Comparison of ENCODE assay signal across 28 cellular contexts in the genomic region with DNA sequence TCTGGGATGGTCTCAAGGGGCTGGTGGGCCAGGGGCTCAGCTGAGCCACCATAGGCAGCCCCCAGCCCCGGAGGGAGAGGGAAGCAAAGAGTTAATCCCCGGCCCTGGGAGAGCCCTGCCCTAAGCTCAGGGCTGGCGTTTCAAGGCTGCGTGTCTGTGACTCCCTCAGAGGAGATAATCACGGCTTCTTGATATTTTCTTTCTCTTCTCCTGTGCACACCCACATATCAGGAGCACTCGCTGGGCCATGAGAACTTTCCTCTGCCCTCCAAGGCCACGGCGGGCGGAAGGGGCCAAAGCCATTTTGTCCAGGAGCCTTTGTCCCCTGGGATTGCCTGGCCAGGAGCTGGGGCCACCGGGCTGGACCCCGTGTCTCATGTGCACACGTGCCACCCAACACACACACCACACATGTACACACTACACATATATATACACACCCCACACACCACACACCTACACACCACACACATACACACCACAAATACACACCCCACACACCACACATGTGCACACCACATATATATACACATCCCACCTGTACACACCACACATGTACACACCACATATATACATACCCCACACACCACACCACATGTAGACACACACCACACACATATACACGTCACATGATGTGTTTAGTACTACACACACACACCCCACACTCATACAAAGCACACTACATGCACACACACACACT. TPM values are rescaled to one million over a fixed set of nuclear protein-coding genes. Genes with fewer than 3 reads are reported as not detected.
DNase-seq lines count a peak whose midpoint lies in the region; ATAC-seq, FAIRE-seq and TF ChIP-seq lines count a peak whose summit lies in the region.
"Had no signal": no experiment of that assay in that cellular context is flagged by ENCODE, and none has a peak within 500 bp of the region (broad histone marks: within the 10 kb centered on the region; RNA-seq: fewer than 3 reads in every experiment).

No MANE protein-coding gene starts in this region.

- no peaks in the 10 kb centered on the region for H3K36me3 ChIP-seq in HEK293 (ENCODE audit: control insufficient read depth in 2 of 2, insufficient read depth in 1 of 2, low read length in 2 of 2)
- H3K36me3 ChIP-seq in H1 (ENCODE audit: control insufficient read depth in 2 of 4, insufficient read depth in 4 of 4, low read length in 3 of 4), result no peaks in the 10 kb centered on the region
- no peaks in the 10 kb centered on the region for H3K36me3 ChIP-seq in neuronal stem cell (replicated peaks in 1 of 2; ENCODE audit: control insufficient read depth in 2 of 2, insufficient read depth in 2 of 2, low read length in 2 of 2)

- H4K20me1 ChIP-seq in H1 (replicated peaks in 1 of 2; ENCODE audit: control insufficient read depth in 1 of 2, insufficient read depth in 2 of 2, low read length in 2 of 2), result peaks cover 0 to 4% of the 10 kb centered on the region in 2 experiments

- H3K4me3 ChIP-seq in HEK293 (ENCODE audit: low read depth, low read length), result no peak overlapping the region
- H3K4me3 ChIP-seq in H1 (ENCODE audit: extremely low read depth in 1 of 4, insufficient read depth in 2 of 4, low read depth in 3 of 4, low read length in 4 of 4), result no peak overlapping the region
- H3K4me3 ChIP-seq in neuronal stem cell (ENCODE audit: low read length in 2 of 2), result no peak overlapping the region

- H3K36me3 Mint-ChIP-seq in activated CD8-positive, alpha-beta T cell treated with anti-CD3 and anti-CD28 coated beads, Interleukin-2, amount 10 ng/mL, durations not matched to agents 7 days and 5 days (ENCODE audit: low read depth), result no peaks in the 10 kb centered on the region
- H3K36me3 Mint-ChIP-seq in activated CD8-positive, alpha-beta T cell treated with anti-CD3 and anti-CD28 coated beads for 36 hours (ENCODE audit: low read depth), result no peaks in the 10 kb centered on the region
- H3K36me3 Mint-ChIP-seq: CD8-positive, alpha-beta T cell had no signal

- H2BK20ac ChIP-seq in H1 (ENCODE audit: low read length), result no peak overlapping the region

- H3K27ac Mint-ChIP-seq in activated CD8-positive, alpha-beta T cell treated with anti-CD3 and anti-CD28 coated beads, Interleukin-2, amount 10 ng/mL, durations not matched to agents 7 days and 5 days, result peak overlapping the region; percentile 26
- no peak overlapping the region for H3K27ac Mint-ChIP-seq in activated CD8-positive, alpha-beta T cell treated with anti-CD3 and anti-CD28 coated beads for 36 hours
- H3K27ac Mint-ChIP-seq: CD8-positive, alpha-beta T cell had no signal

- no peak overlapping the region for H2AFZ ChIP-seq in H1 (ENCODE audit: low read length)
- peak overlapping the region; percentile 24 for H2AFZ ChIP-seq in neuronal stem cell (ENCODE audit: low read length)

- no peak overlapping the region for H2BK120ac ChIP-seq in H1 (replicated peaks; ENCODE audit: low read depth, low read length)
- H2BK120ac ChIP-seq in neuronal stem cell (ENCODE audit: low read depth, low read length), result peak overlapping the region; percentile 93

- H3K4ac ChIP-seq in H1 (replicated peaks; ENCODE audit: insufficient read length, low read depth, low read length), result peak overlapping the region; percentile 78
- no peak overlapping the region for H3K4ac ChIP-seq in neuronal stem cell (ENCODE audit: low read length)

- H3K79me2 ChIP-seq in H1 (ENCODE audit: control insufficient read depth in 1 of 2, insufficient read depth in 2 of 2, low read length in 2 of 2), result no peaks in the 10 kb centered on the region

- H4K91ac ChIP-seq in H1 (replicated peaks; ENCODE audit: insufficient read length, low read length), result no peak overlapping the region
- H4K91ac ChIP-seq in neuronal stem cell (ENCODE audit: low read depth, low read length, poor library complexity), result no peak overlapping the region

- no peak overlapping the region for H3K18ac ChIP-seq in H1 (ENCODE audit: extremely low read depth, low read length)
- H3K18ac ChIP-seq in neuronal stem cell (ENCODE audit: low read length), result peak overlapping the region; percentile 59

- H3K9ac ChIP-seq in H1 (replicated peaks in 1 of 4; ENCODE audit: extremely low read depth in 1 of 4, low read depth in 3 of 4, low read length in 3 of 4) (no peak overlapping the region), neuronal stem cell (ENCODE audit: low read depth, low read length, poor library complexity) (peak overlapping the region; percentile 44)

- POLR2A ChIA-PET in activated CD8-positive, alpha-beta T cell treated with anti-CD3 and anti-CD28 coated beads, Interleukin-2, amount 10 ng/mL, durations not matched to agents 7 days and 5 days (lab: Charles Lee), result no interaction called here
- POLR2A ChIA-PET in activated CD8-positive, alpha-beta T cell treated with anti-CD3 and anti-CD28 coated beads for 36 hours (lab: Charles Lee), result no interaction called here
- POLR2A ChIA-PET in HEK293 (lab: Yijun Ruan, JAX), result no interaction called here
- POLR2A ChIA-PET in H1 (lab: Charles Lee; ENCODE audit: partially characterized antibody), result interaction anchor here (1.2 to 1.5 kb wide), 2 partner anchors 9 to 24 kb away, joined by 3 to 4 read pairs; no protein-coding TSS in a partner anchor

- intact Hi-C loops in activated CD8-positive, alpha-beta T cell treated with anti-CD3 and anti-CD28 coated beads for 36 hours (cut with micrococcal nuclease), result no loop called here

- peaks cover 8% of the 10 kb centered on the region for H3K27me3 Mint-ChIP-seq in activated CD8-positive, alpha-beta T cell treated with anti-CD3 and anti-CD28 coated beads, Interleukin-2, amount 10 ng/mL, durations not matched to agents 7 days and 5 days (ENCODE audit: low read depth)
- H3K27me3 Mint-ChIP-seq in activated CD8-positive, alpha-beta T cell treated with anti-CD3 and anti-CD28 coated beads for 36 hours, result peaks cover 2% of the 10 kb centered on the region

- H3K79me1 ChIP-seq in H1 (ENCODE audit: low read depth, low read length) (no peaks in the 10 kb centered on the region), neuronal stem cell (ENCODE audit: low read depth, low read length) (peaks cover 1% of the 10 kb centered on the region)

- no peak for ATAC-seq in activated CD8-positive, alpha-beta T cell treated with anti-CD3 and anti-CD28 coated beads, Interleukin-2, amount 10 ng/mL, durations not matched to agents 7 days and 5 days
- no peak for ATAC-seq in activated CD8-positive, alpha-beta T cell treated with anti-CD3 and anti-CD28 coated beads for 36 hours
- no peak for ATAC-seq in GM19455 (IDR thresholded peaks at IDR 0.05; ENCODE audit: unreplicated experiment)
- ATAC-seq: CD8-positive, alpha-beta T cell; Right ventricle myocardium inferior had no signal

- H3K56ac ChIP-seq in H1 (replicated peaks; ENCODE audit: insufficient read length, low read depth, low read length), result no peak overlapping the region

- H3K27ac ChIP-seq in HEK293 (ENCODE audit: extremely low read depth, low read depth, low read length), result no peak overlapping the region
- no peak overlapping the region for H3K27ac ChIP-seq in H1 (ENCODE audit: low read depth, low read length)
- no peak overlapping the region for H3K27ac ChIP-seq in neuronal stem cell (replicated peaks; ENCODE audit: low read length)
- H3K27ac ChIP-seq: 22Rv1, HL-60 had no signal

- H2AK5ac ChIP-seq in H1 (ENCODE audit: low read depth, low read length) (no peak overlapping the region), neuronal stem cell (ENCODE audit: low read depth, low read length) (peak overlapping the region; percentile 86)

- no peak for TF ChIP-seq POLR2A in H1 (IDR thresholded peaks at IDR 0.05; ENCODE audit: control extremely low read depth in 1 of 2, low read depth in 2 of 2, low read length in 2 of 2)

- H3K4me1 ChIP-seq in HEK293 (ENCODE audit: control insufficient read depth, insufficient read depth, low read length), result no peaks in the 10 kb centered on the region; the same call in 1 of the 2 replicates
- peaks cover 0 to 13% (median 6%) of the 10 kb centered on the region in 4 experiments; a peak in 5 of 7 replicates for H3K4me1 ChIP-seq in H1 (replicated peaks in 1 of 4; ENCODE audit: control insufficient read depth in 3 of 4, insufficient read depth in 4 of 4, low read length in 3 of 4)
- peaks cover 13 to 24% of the 10 kb centered on the region in 2 donors for H3K4me1 ChIP-seq in neuronal stem cell (ENCODE audit: control insufficient read depth in 2 of 2, insufficient read depth in 1 of 2, low read depth in 1 of 2, low read length in 2 of 2)

- TF ChIP-seq CTCF in activated CD8-positive, alpha-beta T cell treated with anti-CD3 and anti-CD28 coated beads for 36 hours (IDR thresholded peaks at IDR 0.05), result no peak
- TF ChIP-seq CTCF in HEK293 (tag by site-specific recombination; IDR thresholded peaks at IDR 0.05), result no peak
- TF ChIP-seq CTCF in H1 (IDR thresholded peaks at IDR 0.05; ENCODE audit: control extremely low read depth in 1 of 3, insufficient read depth in 1 of 3, low read depth in 1 of 3, low read length in 3 of 3), result no peak

- H3K4me3 Mint-ChIP-seq in activated CD8-positive, alpha-beta T cell treated with anti-CD3 and anti-CD28 coated beads, Interleukin-2, amount 10 ng/mL, durations not matched to agents 7 days and 5 days, result no peak overlapping the region
- H3K4me3 Mint-ChIP-seq in activated CD8-positive, alpha-beta T cell treated with anti-CD3 and anti-CD28 coated beads for 36 hours, result no peak overlapping the region
- H3K4me3 Mint-ChIP-seq: CD8-positive, alpha-beta T cell had no signal

- CTCF ChIA-PET in activated CD8-positive, alpha-beta T cell treated with anti-CD3 and anti-CD28 coated beads, Interleukin-2, amount 10 ng/mL, durations not matched to agents 7 days and 5 days (lab: Charles Lee), result no interaction called here
- CTCF ChIA-PET in activated CD8-positive, alpha-beta T cell treated with anti-CD3 and anti-CD28 coated beads for 36 hours (lab: Charles Lee), result no interaction called here
- CTCF ChIA-PET in HEK293 (lab: Yijun Ruan, JAX) (no interaction called here), H1 (lab: Charles Lee; ENCODE audit: partially characterized antibody) (interaction anchor here (0.9 to 1.3 kb wide), 3 partner anchors 15 to 59 kb away, joined by 3 to 4 read pairs (median 4); no protein-coding TSS in a partner anchor)

- H3K23me2 ChIP-seq in H1 (ENCODE audit: low read depth, low read length), result 0 out of 2 replicates have a peak, but pooled peaks cover 1% of the 10 kb centered on the region

- H3K27me3 ChIP-seq in H1 (replicated peaks in 1 of 4; ENCODE audit: control insufficient read depth in 3 of 4, extremely low read depth in 1 of 4, insufficient read depth in 3 of 4, low read length in 3 of 4) (no peaks in the 10 kb centered on the region; a peak in 1 of 7 replicates), neuronal stem cell (ENCODE audit: control insufficient read depth in 3 of 3, insufficient read depth in 3 of 3, low read depth in 1 of 3, low read length in 3 of 3) (peaks cover 0 to 38% (median 0%) of the 10 kb centered on the region in 3 experiments)

- H2BK12ac ChIP-seq in H1 (ENCODE audit: low read depth, low read length), result 0 out of 2 replicates have a peak overlapping the region, but pooled peaks have one; percentile 35
- no peak overlapping the region for H2BK12ac ChIP-seq in neuronal stem cell (ENCODE audit: low read length)

- H3K9me3 Mint-ChIP-seq in activated CD8-positive, alpha-beta T cell treated with anti-CD3 and anti-CD28 coated beads, Interleukin-2, amount 10 ng/mL, durations not matched to agents 7 days and 5 days (ENCODE audit: insufficient read depth), result no peaks in the 10 kb centered on the region
- H3K9me3 Mint-ChIP-seq in activated CD8-positive, alpha-beta T cell treated with anti-CD3 and anti-CD28 coated beads for 36 hours, result no peaks in the 10 kb centered on the region
- H3K9me3 Mint-ChIP-seq: CD8-positive, alpha-beta T cell had no signal

- no peak overlapping the region; the same call in 1 of the 2 replicates for H4K8ac ChIP-seq in H1 (ENCODE audit: extremely low read depth, insufficient read depth, low read length)
- peak overlapping the region; percentile 23 for H4K8ac ChIP-seq in neuronal stem cell (ENCODE audit: low read depth, low read length)

- H2BK5ac ChIP-seq in H1 (ENCODE audit: low read depth, low read length) (no peak overlapping the region), neuronal stem cell (ENCODE audit: low read length) (peak overlapping the region; percentile 66)

- TF ChIP-seq EP300 in H1 (IDR thresholded peaks at IDR 0.05; ENCODE audit: borderline replicate concordance in 1 of 2, low read depth in 2 of 2, low read length in 2 of 2), result no peak

- no peak for DNase-seq in activated CD8-positive, alpha-beta T cell treated with anti-CD3 and anti-CD28 coated beads, Interleukin-2, amount 10 ng/mL, durations not matched to agents 7 days and 5 days
- DNase-seq in activated CD8-positive, alpha-beta T cell treated with anti-CD3 and anti-CD28 coated beads for 36 hours, result no peak
- DNase-seq in H1 (ENCODE audit: low read depth in 1 of 2, low spot score in 2 of 2) (no peak), neuronal stem cell (ENCODE audit: low spot score) (no peak), NCI-H2107 treated with DMSO at 0.1 percent for 48 hours (lab: John Stamatoyannopoulos, UW; ENCODE audit: unreplicated experiment) (no peak), OCI-M2 (lab: John Stamatoyannopoulos, UW; ENCODE audit: unreplicated experiment) (no peak)
- DNase-seq: AML-193; Calu3; CD8-positive, alpha-beta T cell; DMS53; MM.1S; NCI-H1092; NCI-H1436 treated with DMSO at 0.1 percent for 48 hours; NCI-H2029 treated with DMSO at 0.1 percent for 48 hours; NK-92 treated with Interleukin-12 subunit alpha and Interleukin-12 subunit beta, amount 100 ng/mL, for 24 hours had no signal

- H2BK15ac ChIP-seq in H1 (ENCODE audit: low read length) (no peak overlapping the region), neuronal stem cell (ENCODE audit: low read length) (peak overlapping the region; percentile 85)

- H3K23ac ChIP-seq in H1 (ENCODE audit: insufficient read length), result no peak overlapping the region
- no peak overlapping the region for H3K23ac ChIP-seq in neuronal stem cell (ENCODE audit: low read depth, low read length, poor library complexity)

- no peak overlapping the region for H3K14ac ChIP-seq in H1 (ENCODE audit: insufficient read length)
- peak overlapping the region; percentile 71 for H3K14ac ChIP-seq in neuronal stem cell (ENCODE audit: low read length)

- no peaks in the 10 kb centered on the region for H3K9me3 ChIP-seq in HEK293 (ENCODE audit: control insufficient read depth, insufficient read depth, low read depth, low read length)
- no peaks in the 10 kb centered on the region for H3K9me3 ChIP-seq in H1 (ENCODE audit: insufficient read depth in 2 of 2, low read depth in 1 of 2, low read length in 1 of 2)
- H3K9me3 ChIP-seq in neuronal stem cell (replicated peaks in 1 of 2; ENCODE audit: control insufficient read depth in 2 of 2, insufficient read depth in 1 of 2, low read depth in 1 of 2, low read length in 2 of 2), result no peaks in the 10 kb centered on the region

- H3K4me1 Mint-ChIP-seq in activated CD8-positive, alpha-beta T cell treated with anti-CD3 and anti-CD28 coated beads, Interleukin-2, amount 10 ng/mL, durations not matched to agents 7 days and 5 days (ENCODE audit: low read depth), result peaks cover 31% of the 10 kb centered on the region
- H3K4me1 Mint-ChIP-seq in activated CD8-positive, alpha-beta T cell treated with anti-CD3 and anti-CD28 coated beads for 36 hours (ENCODE audit: low read depth), result peaks cover 25% of the 10 kb centered on the region

- H3K4me2 ChIP-seq in H1 (ENCODE audit: insufficient read depth in 1 of 2, low read depth in 2 of 2, low read length in 2 of 2) (no peak overlapping the region), neuronal stem cell (ENCODE audit: insufficient read depth, low read length, poor library complexity, severe bottlenecking) (no peak overlapping the region)

- no peak overlapping the region for H4K5ac ChIP-seq in H1 (ENCODE audit: insufficient read length, low read depth, low read length)

- no peak for FAIRE-seq in H1 (lab: Jason Lieb, UNC)
- FAIRE-seq: GM12891, GM19239, RCC 7860 had no signal

- 91% methylated on average over 12 of the region's 13 CpGs; no CpG with 5 or more reads in 1 of the 2 experiments for WGBS in H1 (ENCODE audit: extremely low coverage in 1 of 2, insufficient coverage in 1 of 2, insufficient read length in 1 of 2, insufficient replicate concordance in 2 of 2, low coverage in 1 of 2, low lambda C conversion rate in 2 of 2, missing lambda C conversion rate in 1 of 2), 2 experiments
- WGBS in neuronal stem cell (ENCODE audit: extremely low coverage in 2 of 2, insufficient read length in 2 of 2, insufficient replicate concordance in 1 of 2), 2 donors, result no CpG with 5 or more reads among the region's 13 CpGs

- no peak for TF ChIP-seq RAD21 in H1 (IDR thresholded peaks at IDR 0.05 in 1 of 2, conservative IDR thresholded peaks at IDR 0.05 in 1 of 2; ENCODE audit: low read depth in 2 of 2, low read length in 2 of 2)

RNA-seq across cellular contexts. Expression of a gene that starts 16.9 kb away (rescaled TPM):
- total RNA-seq in activated CD8-positive, alpha-beta T cell treated with anti-CD3 and anti-CD28 coated beads, Interleukin-2, amount 10 ng/mL, durations not matched to agents 7 days and 5 days, result not detected
- total RNA-seq in activated CD8-positive, alpha-beta T cell treated with anti-CD3 and anti-CD28 coated beads for 36 hours, result under 1 TPM in 1 of 2 experiments, not detected in 1; 0.09 TPM
- total RNA-seq in H1 (2021; fragmentation: NEBNext Ultra II Directional; extraction: Animal tissue kit (Norgen Biotek cat#: 25700)), result 4.7 and 5.6 TPM in 2 replicates
- 5.6 and 7.8 TPM in 2 replicates for polyA plus RNA-seq in H1 (2011; rRNA removed)
- 4.6 TPM for polyA plus RNA-seq in H1 (2011; cell fraction: cytosol; rRNA removed)
- polyA plus RNA-seq in H1 (2011; cell fraction: nucleus; rRNA removed), result 17.4 TPM
- polyA plus RNA-seq in H1 (2012, experiment 1 of 2), result 3.4 to 5.9 TPM (median 5.1 TPM) in 4 replicates
- 3.8 TPM for polyA plus RNA-seq in H1 (2012, experiment 2 of 2)
- polyA plus RNA-seq in H1 (2013, experiment 1 of 2), result 3.8 TPM
- polyA plus RNA-seq in H1 (2013, experiment 2 of 2), result 3.5 TPM
- 1.6 and 1.7 TPM in 2 replicates for polyA minus RNA-seq in H1 (2011; rRNA and poly(A)+ RNA removed)
- 5.8 TPM for polyA minus RNA-seq in H1 (2011; cell fraction: cytosol; rRNA and poly(A)+ RNA removed)
- polyA minus RNA-seq in H1 (2011; cell fraction: nucleus; rRNA and poly(A)+ RNA removed), result 6.0 TPM
- polyA plus RNA-seq in neuronal stem cell (2013, experiment 1 of 2), result 0.42 TPM
- 0.35 TPM for polyA plus RNA-seq in neuronal stem cell (2013, experiment 2 of 2)
- total RNA-seq: Calu3; CD8-positive, alpha-beta T cell; H4; LHCN-M2; NCI-H460; SK-MEL-5 had no signal

RNA-seq across cellular contexts. Expression of a gene that starts 22.1 kb away (rescaled TPM):
- total RNA-seq in activated CD8-positive, alpha-beta T cell treated with anti-CD3 and anti-CD28 coated beads, Interleukin-2, amount 10 ng/mL, durations not matched to agents 7 days and 5 days, result 10 to 100 TPM; 69.9 to 75.5 TPM
- 100 to 1,000 TPM; 106 to 115 TPM for total RNA-seq in activated CD8-positive, alpha-beta T cell treated with anti-CD3 and anti-CD28 coated beads for 36 hours
- 4.4 and 4.6 TPM in 2 replicates for total RNA-seq in H1 (2021; fragmentation: NEBNext Ultra II Directional; extraction: Animal tissue kit (Norgen Biotek cat#: 25700))
- 4.6 and 6.0 TPM in 2 replicates for polyA plus RNA-seq in H1 (2011; rRNA removed)
- 3.4 TPM for polyA plus RNA-seq in H1 (2011; cell fraction: cytosol; rRNA removed)
- polyA plus RNA-seq in H1 (2011; cell fraction: nucleus; rRNA removed), result 24.5 TPM
- polyA plus RNA-seq in H1 (2012, experiment 1 of 2), result 1.7 to 3.4 TPM (median 2.6 TPM) in 4 replicates
- 1.7 TPM for polyA plus RNA-seq in H1 (2012, experiment 2 of 2)
- 3.5 TPM for polyA plus RNA-seq in H1 (2013, experiment 1 of 2)
- 3.1 TPM for polyA plus RNA-seq in H1 (2013, experiment 2 of 2)
- polyA minus RNA-seq in H1 (2011; rRNA and poly(A)+ RNA removed), result 2.2 and 2.5 TPM in 2 replicates
- 3.8 TPM for polyA minus RNA-seq in H1 (2011; cell fraction: cytosol; rRNA and poly(A)+ RNA removed)
- polyA minus RNA-seq in H1 (2011; cell fraction: nucleus; rRNA and poly(A)+ RNA removed), result 10.3 TPM
- 1.1 TPM for polyA plus RNA-seq in neuronal stem cell (2013, experiment 1 of 2)
- 1.3 TPM for polyA plus RNA-seq in neuronal stem cell (2013, experiment 2 of 2)

RNA-seq across cellular contexts. Expression of a gene that starts 24.6 kb away (rescaled TPM):
- not detected for total RNA-seq in activated CD8-positive, alpha-beta T cell treated with anti-CD3 and anti-CD28 coated beads, Interleukin-2, amount 10 ng/mL, durations not matched to agents 7 days and 5 days
- not detected for total RNA-seq in activated CD8-positive, alpha-beta T cell treated with anti-CD3 and anti-CD28 coated beads for 36 hours
- total RNA-seq in H1 (2021; fragmentation: NEBNext Ultra II Directional; extraction: Animal tissue kit (Norgen Biotek cat#: 25700)), result 21.7 and 21.8 TPM in 2 replicates
- 0.47 and 0.97 TPM in 2 replicates for polyA plus RNA-seq in H1 (2011; rRNA removed)
- 0.56 TPM for polyA plus RNA-seq in H1 (2011; cell fraction: cytosol; rRNA removed)
- 3.0 TPM for polyA plus RNA-seq in H1 (2011; cell fraction: nucleus; rRNA removed)
- polyA plus RNA-seq in H1 (2012, experiment 1 of 2), result 4.6 to 12.2 TPM (median 10.6 TPM) in 4 replicates
- polyA plus RNA-seq in H1 (2012, experiment 2 of 2), result 0.80 TPM
- polyA plus RNA-seq in H1 (2013, experiment 1 of 2), result 23.8 TPM
- polyA plus RNA-seq in H1 (2013, experiment 2 of 2), result 24.8 TPM
- not detected in 2 replicates for polyA minus RNA-seq in H1 (2011; rRNA and poly(A)+ RNA removed)
- 6.3 TPM for polyA minus RNA-seq in H1 (2011; cell fraction: cytosol; rRNA and poly(A)+ RNA removed)
- 4.3 TPM for polyA minus RNA-seq in H1 (2011; cell fraction: nucleus; rRNA and poly(A)+ RNA removed)
- polyA plus RNA-seq in neuronal stem cell (2013, experiment 1 of 2), result 0.35 TPM
- polyA plus RNA-seq in neuronal stem cell (2013, experiment 2 of 2), result 0.33 TPM
- total RNA-seq: Calu3; CD8-positive, alpha-beta T cell; H4; HT1080; LHCN-M2; NCI-H460; Right ventricle myocardium inferior; SK-MEL-5 had no signal

RNA-seq across cellular contexts. Expression of a gene that starts 54.1 kb away (rescaled TPM):
- total RNA-seq in activated CD8-positive, alpha-beta T cell treated with anti-CD3 and anti-CD28 coated beads, Interleukin-2, amount 10 ng/mL, durations not matched to agents 7 days and 5 days, result 10 to 100 TPM; 53.5 to 59.0 TPM
- 10 to 100 TPM; 54.1 to 57.5 TPM for total RNA-seq in activated CD8-positive, alpha-beta T cell treated with anti-CD3 and anti-CD28 coated beads for 36 hours
- total RNA-seq in H1 (2021; fragmentation: NEBNext Ultra II Directional; extraction: Animal tissue kit (Norgen Biotek cat#: 25700)), result 51.9 and 54.2 TPM in 2 replicates
- polyA plus RNA-seq in H1 (2011; rRNA removed), result 34.9 and 43.9 TPM in 2 replicates
- 37.4 TPM for polyA plus RNA-seq in H1 (2011; cell fraction: cytosol; rRNA removed)
- 90.0 TPM for polyA plus RNA-seq in H1 (2011; cell fraction: nucleus; rRNA removed)
- 34.7 to 46.0 TPM (median 39.6 TPM) in 4 replicates for polyA plus RNA-seq in H1 (2012, experiment 1 of 2)
- 59.6 TPM for polyA plus RNA-seq in H1 (2012, experiment 2 of 2)
- 29.0 TPM for polyA plus RNA-seq in H1 (2013, experiment 1 of 2)
- polyA plus RNA-seq in H1 (2013, experiment 2 of 2), result 30.8 TPM
- 37.1 and 40.7 TPM in 2 replicates for polyA minus RNA-seq in H1 (2011; rRNA and poly(A)+ RNA removed)
- 26.8 TPM for polyA minus RNA-seq in H1 (2011; cell fraction: cytosol; rRNA and poly(A)+ RNA removed)
- 44.3 TPM for polyA minus RNA-seq in H1 (2011; cell fraction: nucleus; rRNA and poly(A)+ RNA removed)
- polyA plus RNA-seq in neuronal stem cell (2013, experiment 1 of 2), result 33.5 TPM
- 35.6 TPM for polyA plus RNA-seq in neuronal stem cell (2013, experiment 2 of 2)

RNA-seq across cellular contexts. Expression of a gene that starts 54.1 kb away (rescaled TPM):
- 10 to 100 TPM; 61.4 to 62.6 TPM for total RNA-seq in activated CD8-positive, alpha-beta T cell treated with anti-CD3 and anti-CD28 coated beads, Interleukin-2, amount 10 ng/mL, durations not matched to agents 7 days and 5 days
- total RNA-seq in activated CD8-positive, alpha-beta T cell treated with anti-CD3 and anti-CD28 coated beads for 36 hours, result 10 to 100 TPM; 58.0 to 60.1 TPM
- total RNA-seq in H1 (2021; fragmentation: NEBNext Ultra II Directional; extraction: Animal tissue kit (Norgen Biotek cat#: 25700)), result 64.5 and 71.7 TPM in 2 replicates
- polyA plus RNA-seq in H1 (2011; rRNA removed), result 55.4 and 70.5 TPM in 2 replicates
- polyA plus RNA-seq in H1 (2011; cell fraction: cytosol; rRNA removed), result 50.7 TPM
- polyA plus RNA-seq in H1 (2011; cell fraction: nucleus; rRNA removed), result 74.1 TPM
- polyA plus RNA-seq in H1 (2012, experiment 1 of 2), result 46.7 to 71.7 TPM (median 59.4 TPM) in 4 replicates
- 86.3 TPM for polyA plus RNA-seq in H1 (2012, experiment 2 of 2)
- polyA plus RNA-seq in H1 (2013, experiment 1 of 2), result 42.1 TPM
- 37.2 TPM for polyA plus RNA-seq in H1 (2013, experiment 2 of 2)
- polyA minus RNA-seq in H1 (2011; rRNA and poly(A)+ RNA removed), result 25.8 and 35.1 TPM in 2 replicates
- 18.7 TPM for polyA minus RNA-seq in H1 (2011; cell fraction: cytosol; rRNA and poly(A)+ RNA removed)
- 26.4 TPM for polyA minus RNA-seq in H1 (2011; cell fraction: nucleus; rRNA and poly(A)+ RNA removed)
- 40.1 TPM for polyA plus RNA-seq in neuronal stem cell (2013, experiment 1 of 2)
- 35.5 TPM for polyA plus RNA-seq in neuronal stem cell (2013, experiment 2 of 2)

Comparison
In these comparisons a context has a peak if more than half of its experiments do, and no peak if none do; other contexts are left out.
1. RNA of a gene that starts 22.1 kb away (total RNA-seq): 106 to 115 TPM in activated CD8-positive, alpha-beta T cell treated with anti-CD3 and anti-CD28 coated beads for 36 hours and 69.9 to 75.5 TPM in activated CD8-positive, alpha-beta T cell treated with anti-CD3 and anti-CD28 coated beads, Interleukin-2, amount 10 ng/mL, durations not matched to agents 7 days and 5 days; 4.4 to 4.6 TPM in H1; every median in the first group is over 10 times any median in the second.
2. RNA of a gene that starts 24.6 kb away (total RNA-seq): 21.7 to 21.8 TPM in H1; not detected in activated CD8-positive, alpha-beta T cell treated with anti-CD3 and anti-CD28 coated beads for 36 hours and not detected in activated CD8-positive, alpha-beta T cell treated with anti-CD3 and anti-CD28 coated beads, Interleukin-2, amount 10 ng/mL, durations not matched to agents 7 days and 5 days; every median in the first group is over 10 times any median in the second.